7 cellular contexts compared by ENCODE assay signal in genomic region chr6:108966855-108967755, GRCh38.
DNase-seq lines count a peak whose midpoint lies in the region; ATAC-seq, FAIRE-seq and TF ChIP-seq lines count a peak whose summit lies in the region.

No MANE protein-coding gene starts in this region.

- no peak for TF ChIP-seq POLR2A in IMR-90 (IDR thresholded peaks at IDR 0.05; ENCODE audit: low read depth, low read length)

- CTCF ChIA-PET in IMR-90 (lab: Yijun Ruan, JAX) (no interaction called here), OCI-LY7 (lab: Charles Lee; ENCODE audit: unreplicated experiment) (no interaction called here)

- POLR2A ChIA-PET in IMR-90 (lab: Charles Lee; ENCODE audit: unreplicated experiment) (no interaction called here), OCI-LY7 (lab: Charles Lee) (interaction anchor here (1.1 kb wide), 1 partner anchor 12 kb away, joined by 3 read pairs; no protein-coding TSS in a partner anchor)

- H2BK20ac ChIP-seq in IMR-90 (ENCODE audit: low read depth, low read length) = no peak overlapping the region

- H2BK120ac ChIP-seq in IMR-90 (ENCODE audit: low read depth, low read length) = no peak overlapping the region

- H3K9me2 ChIP-seq in OCI-LY7 (ENCODE audit: insufficient read depth, low read length) = no peaks in the 10 kb centered on the region

- H2AFZ ChIP-seq in IMR-90 (replicated peaks; ENCODE audit: low read length, poor library complexity) = peak overlapping the region; percentile 71
- H2AFZ ChIP-seq in OCI-LY7 (ENCODE audit: low read length) = no peak overlapping the region

- H3K4ac ChIP-seq in IMR-90 (ENCODE audit: low read depth, low read length) = no peak overlapping the region

- in situ Hi-C loops in IMR-90 (cut with MboI; ENCODE audit: low sequenced_read_pairs) = no loop called here

- H4K5ac ChIP-seq in IMR-90 (ENCODE audit: low read depth, low read length) = no peak overlapping the region

- no peak overlapping the region for H3K23ac ChIP-seq in IMR-90 (ENCODE audit: low read depth, low read length)

- dilution Hi-C loops in IMR-90 (cut with HindIII; ENCODE audit: low sequenced_read_pairs, unreplicated experiment) = no loop called here

- no peak overlapping the region for H2BK15ac ChIP-seq in IMR-90 (ENCODE audit: low read depth, low read length)

- H3K4me3 ChIP-seq in IMR-90 (ENCODE audit: insufficient read depth, low read depth, low read length) (no peak overlapping the region), SJCRH30 (peak overlapping the region; percentile 20), pancreas (no peak overlapping the region), OCI-LY7 (ENCODE audit: low read depth, low read length, poor library complexity, severe bottlenecking) (no peak overlapping the region)

- H3K79me1 ChIP-seq in IMR-90 (ENCODE audit: low read depth in 1 of 2, low read length in 2 of 2) = no peaks in the 10 kb centered on the region

- no peak overlapping the region for H3K9ac ChIP-seq in IMR-90 (ENCODE audit: low read depth, low read length)

- intact Hi-C loops in IMR-90 (cut with micrococcal nuclease) = no loop called here
- intact Hi-C loops in pancreas (cut with DNase I) = no loop called here
- intact Hi-C loops in OCI-LY7 (cut with micrococcal nuclease; ENCODE audit: unreplicated experiment) = no loop called here

- no peak overlapping the region for H2BK5ac ChIP-seq in IMR-90 (ENCODE audit: low read depth, low read length, poor library complexity, severe bottlenecking)

- H3K4me2 ChIP-seq in IMR-90 (ENCODE audit: low read depth, low read length) (no peak overlapping the region), OCI-LY7 (ENCODE audit: low read length) (no peak overlapping the region)

- H3K36me3 ChIP-seq in IMR-90 (ENCODE audit: control insufficient read depth, insufficient read depth, low read length) (no peaks in the 10 kb centered on the region), SJCRH30 (no peaks in the 10 kb centered on the region), pancreas (no peaks in the 10 kb centered on the region), OCI-LY7 (ENCODE audit: insufficient read depth, low read length) (no peaks in the 10 kb centered on the region)

- peak overlapping the region in 1 of 2 experiments; percentile 20; a peak in 1 of 4 replicates for H4K8ac ChIP-seq in IMR-90 (ENCODE audit: low read depth in 2 of 2, low read length in 2 of 2)

- H3K27ac ChIP-seq in IMR-90 (ENCODE audit: insufficient read depth, low read length) = no peak overlapping the region
- no peak overlapping the region for H3K27ac ChIP-seq in SJCRH30
- H3K27ac ChIP-seq in pancreas = no peak overlapping the region
- H3K27ac ChIP-seq in OCI-LY7 (ENCODE audit: low read depth, low read length, poor library complexity, severe bottlenecking) = no peak overlapping the region

- no peaks in the 10 kb centered on the region for H3K9me3 ChIP-seq in IMR-90 (ENCODE audit: control insufficient read depth, insufficient read depth, low read length)
- no peaks in the 10 kb centered on the region for H3K9me3 ChIP-seq in SJCRH30 (replicated peaks)
- H3K9me3 ChIP-seq in pancreas = no peaks in the 10 kb centered on the region
- no peaks in the 10 kb centered on the region for H3K9me3 ChIP-seq in OCI-LY7 (ENCODE audit: low read length)

- no peak overlapping the region for H4K91ac ChIP-seq in IMR-90 (ENCODE audit: insufficient read depth, low read depth, low read length)

- no peak overlapping the region for H2AK5ac ChIP-seq in IMR-90 (ENCODE audit: low read depth, low read length)

- FAIRE-seq in pancreas (lab: Jason Lieb, UNC) = no peak

- DNase-seq in IMR-90 (peak; percentile 60), SJCRH30 (peak; percentile 59 to 76), pancreas (no peak), HT-29 (ENCODE audit: low spot score) (no peak), OCI-LY7 (ENCODE audit: low spot score) (no peak)

- no peak for TF ChIP-seq RAD21 in IMR-90 (IDR thresholded peaks at IDR 0.05; ENCODE audit: low read length)

- WGBS in IMR-90 (ENCODE audit: extremely low coverage in 2 of 2, insufficient read length in 1 of 2), 2 experiments = 60% methylated on average over 1 of the region's 12 CpGs; no CpG with 5 or more reads in 1 of the 2 experiments
- 81 to 84% methylated on average over 12 of the region's 12 CpGs for WGBS in pancreas, 2 donors

- no peak overlapping the region for H3K18ac ChIP-seq in IMR-90 (ENCODE audit: low read depth, low read length)

- H3K4me1 ChIP-seq in IMR-90 (ENCODE audit: control insufficient read depth, insufficient read depth, low read length) (peaks cover 3% of the 10 kb centered on the region), SJCRH30 (0 out of 2 replicates have a peak, but pooled peaks cover 3% of the 10 kb centered on the region), pancreas (peaks cover 0 to 8% (median 5%) of the 10 kb centered on the region in 3 donors), OCI-LY7 (ENCODE audit: insufficient read depth, low read length, poor library complexity, severe bottlenecking) (no peaks in the 10 kb centered on the region)

- no peaks in the 10 kb centered on the region for H3K79me2 ChIP-seq in OCI-LY7 (ENCODE audit: insufficient read depth, low read depth, low read length)

- H3K14ac ChIP-seq in IMR-90 (replicated peaks; ENCODE audit: low read depth, low read length) = no peak overlapping the region

- no peaks in the 10 kb centered on the region; the same call in 1 of the 2 replicates for H3K9me1 ChIP-seq in IMR-90 (ENCODE audit: insufficient read depth, low read length)

- no peaks in the 10 kb centered on the region for H4K20me1 ChIP-seq in IMR-90 (ENCODE audit: insufficient read depth, low read length)
- no peaks in the 10 kb centered on the region for H4K20me1 ChIP-seq in OCI-LY7 (ENCODE audit: insufficient read depth, low read length)

- ATAC-seq in IMR-90 (ENCODE audit: low read depth) (peak; percentile 65), esophagus mucosa (peak; percentile 55), pancreas (peak in 3 of 4 donors; percentile 24 to 71 (median 28)), HG02870 (IDR thresholded peaks at IDR 0.05; ENCODE audit: unreplicated experiment) (no peak)

- no peak for TF ChIP-seq CTCF in IMR-90 (conservative IDR thresholded peaks at IDR 0.05; ENCODE audit: low read depth, low read length)
- TF ChIP-seq CTCF in pancreas (IDR thresholded peaks at IDR 0.05) = no peak
- TF ChIP-seq CTCF in OCI-LY7 (conservative IDR thresholded peaks at IDR 0.05; ENCODE audit: low read length) = no peak

- H3K27me3 ChIP-seq in IMR-90 (ENCODE audit: control insufficient read depth, insufficient read depth, low read length) = no peaks in the 10 kb centered on the region
- H3K27me3 ChIP-seq in SJCRH30 = no peaks in the 10 kb centered on the region
- H3K27me3 ChIP-seq in pancreas = no peaks in the 10 kb centered on the region

- H3K56ac ChIP-seq in IMR-90 (ENCODE audit: extremely low read depth, insufficient read depth, low read length) = no peak overlapping the region

- peak overlapping the region; percentile 29 for H2AK9ac ChIP-seq in IMR-90 (replicated peaks; ENCODE audit: low read depth, low read length, poor library complexity)

- BruUV-seq in IMR-90 (replicated peaks; lab: Mats Ljungman, UMichigan) = no TSS peak
- no TSS peak for BruUV-seq in OCI-LY7 (replicated peaks; lab: Mats Ljungman, UMichigan)

TF ChIP-seq in IMR-90, 13 proteins besides CTCF, POLR2A, EP300 and RAD21:
- TF ChIP-seq RFX5 (IDR thresholded peaks at IDR 0.05; ENCODE audit: low read depth, low read length) = peak; percentile 63; the same call in 1 of the 2 replicates
- 0 out of 2 replicates have a peak, but pooled peaks have one; percentile 8 for TF ChIP-seq BHLHE40 (IDR thresholded peaks at IDR 0.05; ENCODE audit: low read depth, low read length)
- no peak for TF ChIP-seq USF2 (IDR thresholded peaks at IDR 0.05; ENCODE audit: low read depth, low read length)
- peak; percentile 52 for TF ChIP-seq CEBPB (IDR thresholded peaks at IDR 0.05; ENCODE audit: low read depth, low read length)

Comparison
In these comparisons a context has a peak if more than half of its experiments do, and no peak if none do; other contexts are left out.
1. DNase-seq: peak in IMR-90 (single experiment) and SJCRH30 (2 of 2); none in pancreas (0 of 6), HT-29 (single experiment) and OCI-LY7 (single experiment).